ENCODE assay signal across 1 cellular context in the genomic region with DNA sequence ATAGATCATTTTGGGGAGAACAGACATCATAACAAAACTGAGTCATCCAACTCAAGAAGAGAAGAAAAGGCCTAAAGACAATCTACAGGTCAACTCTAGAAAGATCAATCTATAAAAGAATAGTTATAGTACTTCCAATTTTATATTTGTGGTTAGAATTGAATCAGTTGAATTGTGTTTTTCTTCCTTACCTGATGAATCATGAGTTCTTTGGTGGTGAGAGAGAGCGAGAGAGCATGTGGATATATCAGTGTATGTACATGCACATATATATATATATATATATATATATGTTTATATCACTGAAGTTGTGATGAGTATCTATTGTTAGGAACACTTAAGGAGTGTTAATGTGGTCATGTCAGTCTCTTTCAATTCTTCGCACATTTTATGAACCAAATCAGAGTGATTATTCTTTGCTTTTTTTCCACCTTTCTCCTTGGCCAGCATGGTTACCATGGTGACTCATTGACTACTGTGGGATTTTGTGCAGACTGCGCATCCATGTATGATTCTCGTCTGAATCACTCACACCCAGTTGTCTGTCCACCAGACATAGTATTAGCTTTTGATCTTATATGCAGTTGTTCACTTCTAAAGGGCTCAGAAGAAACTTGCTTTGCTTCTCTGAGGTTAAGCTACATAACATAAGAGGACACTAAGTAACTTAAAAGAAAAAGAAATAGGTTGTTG.
TF ChIP-seq lines count a peak whose summit lies in the region.

No MANE protein-coding gene starts in this region.

TF ChIP-seq in WTC11, 78 proteins besides CTCF, POLR2A, EP300 and RAD21 (continued from another document):
- TF ChIP-seq, protein P1, sequence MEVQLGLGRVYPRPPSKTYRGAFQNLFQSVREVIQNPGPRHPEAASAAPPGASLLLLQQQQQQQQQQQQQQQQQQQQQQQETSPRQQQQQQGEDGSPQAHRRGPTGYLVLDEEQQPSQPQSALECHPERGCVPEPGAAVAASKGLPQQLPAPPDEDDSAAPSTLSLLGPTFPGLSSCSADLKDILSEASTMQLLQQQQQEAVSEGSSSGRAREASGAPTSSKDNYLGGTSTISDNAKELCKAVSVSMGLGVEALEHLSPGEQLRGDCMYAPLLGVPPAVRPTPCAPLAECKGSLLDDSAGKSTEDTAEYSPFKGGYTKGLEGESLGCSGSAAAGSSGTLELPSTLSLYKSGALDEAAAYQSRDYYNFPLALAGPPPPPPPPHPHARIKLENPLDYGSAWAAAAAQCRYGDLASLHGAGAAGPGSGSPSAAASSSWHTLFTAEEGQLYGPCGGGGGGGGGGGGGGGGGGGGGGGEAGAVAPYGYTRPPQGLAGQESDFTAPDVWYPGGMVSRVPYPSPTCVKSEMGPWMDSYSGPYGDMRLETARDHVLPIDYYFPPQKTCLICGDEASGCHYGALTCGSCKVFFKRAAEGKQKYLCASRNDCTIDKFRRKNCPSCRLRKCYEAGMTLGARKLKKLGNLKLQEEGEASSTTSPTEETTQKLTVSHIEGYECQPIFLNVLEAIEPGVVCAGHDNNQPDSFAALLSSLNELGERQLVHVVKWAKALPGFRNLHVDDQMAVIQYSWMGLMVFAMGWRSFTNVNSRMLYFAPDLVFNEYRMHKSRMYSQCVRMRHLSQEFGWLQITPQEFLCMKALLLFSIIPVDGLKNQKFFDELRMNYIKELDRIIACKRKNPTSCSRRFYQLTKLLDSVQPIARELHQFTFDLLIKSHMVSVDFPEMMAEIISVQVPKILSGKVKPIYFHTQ (CRISPR knock-in tag; IDR thresholded peaks at IDR 0.05): no peak
- no peak for TF ChIP-seq ZNF423 (CRISPR knock-in tag; IDR thresholded peaks at IDR 0.05)
- no peak for TF ChIP-seq MLX (CRISPR knock-in tag; IDR thresholded peaks at IDR 0.05)
- TF ChIP-seq SP1 (CRISPR knock-in tag; conservative IDR thresholded peaks at IDR 0.05): no peak
- no peak for TF ChIP-seq SOX15 (CRISPR knock-in tag; IDR thresholded peaks at IDR 0.05)
- no peak for TF ChIP-seq ZNF317 (CRISPR knock-in tag; IDR thresholded peaks at IDR 0.05; ENCODE audit: borderline replicate concordance, low read depth)
- TF ChIP-seq CREM (CRISPR knock-in tag; IDR thresholded peaks at IDR 0.05): no peak
- TF ChIP-seq RELA (CRISPR knock-in tag; IDR thresholded peaks at IDR 0.05; ENCODE audit: borderline replicate concordance): no peak
- no peak for TF ChIP-seq ETV6 (CRISPR knock-in tag; IDR thresholded peaks at IDR 0.05)
- no peak for TF ChIP-seq ZMAT4 (CRISPR knock-in tag; IDR thresholded peaks at IDR 0.05)
- TF ChIP-seq STAT6 (CRISPR knock-in tag; conservative IDR thresholded peaks at IDR 0.05; ENCODE audit: low read depth): no peak
